In the genomic region with DNA sequence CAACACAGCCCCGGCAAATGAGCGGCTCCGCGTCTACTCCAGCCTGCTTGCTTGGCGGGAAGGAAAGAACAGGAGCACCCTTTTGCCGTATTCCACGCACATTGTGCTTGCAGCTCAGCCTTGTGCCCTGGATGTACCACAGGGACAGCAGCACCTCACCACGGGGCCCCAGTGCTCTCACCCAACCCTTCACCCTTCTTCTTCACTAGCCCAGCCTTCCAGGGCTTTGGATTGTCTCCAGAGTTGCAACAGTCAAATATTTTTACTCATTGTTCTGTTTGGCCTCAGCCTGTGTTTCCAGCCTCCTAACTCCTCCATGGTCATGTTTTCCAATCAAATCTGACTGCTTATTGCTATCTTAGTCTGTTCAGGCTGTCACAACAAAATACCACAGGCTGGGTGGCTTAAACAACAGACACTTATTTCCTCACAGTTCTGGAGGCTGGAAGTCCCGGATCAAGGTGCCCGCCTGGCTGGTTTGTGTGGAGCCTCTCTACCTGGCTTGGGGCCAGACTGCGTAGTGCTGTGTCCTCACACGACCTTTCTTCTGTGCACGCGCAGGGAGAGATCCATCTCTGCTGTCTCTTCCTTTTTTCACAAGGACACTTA, we compare ENCODE assay signal across 9 cellular contexts.
A peak's percentile ranks its signal among the peaks of the same experiment; 100 is the strongest.
DNase-seq lines count a peak whose midpoint lies in the region; ATAC-seq and TF ChIP-seq lines count a peak whose summit lies in the region.
"Had no signal": no experiment of that assay in that cellular context is flagged by ENCODE, and none has a peak within 500 bp of the region (broad histone marks: within the 10 kb centered on the region; RNA-seq: fewer than 3 reads in every experiment).

No MANE protein-coding gene starts in this region.

- no peak for ATAC-seq in GM21825 (IDR thresholded peaks at IDR 0.05; ENCODE audit: unreplicated experiment)
- ATAC-seq in stimulated activated naive CD8-positive, alpha-beta T cell treated with anti-CD3 and anti-CD28 coated beads, Interleukin-15, Interleukin-2, amounts not matched to agents 100 U/mL and 50 U/mL, for 24 hours = no peak

- H3K4me3 ChIP-seq in AG09309 (ENCODE audit: control insufficient read depth, low read depth, low read length) (no peak overlapping the region), liver (ENCODE audit: low read depth in 1 of 3, low read length in 3 of 3) (no peak overlapping the region)

- TF ChIP-seq RAD21 in liver (IDR thresholded peaks at IDR 0.05) = no peak

- H3K27me3 ChIP-seq in liver (ENCODE audit: control insufficient read depth in 4 of 4, insufficient read depth in 4 of 4, low read length in 3 of 4) = no peaks in the 10 kb centered on the region

- H3K9ac ChIP-seq in liver (ENCODE audit: low read depth in 1 of 2, low read length in 2 of 2) = no peak overlapping the region

- 51% methylated on average over 14 of the region's 14 CpGs for WGBS in liver

- no peaks in the 10 kb centered on the region for H3K36me3 ChIP-seq in liver (ENCODE audit: control insufficient read depth in 4 of 4, insufficient read depth in 3 of 4, low read depth in 1 of 4, low read length in 3 of 4)

- no peaks in the 10 kb centered on the region for H3K9me3 ChIP-seq in liver (ENCODE audit: control insufficient read depth in 4 of 4, low read length in 3 of 4)

- no peak overlapping the region for H3K27ac ChIP-seq in liver (ENCODE audit: low read depth in 1 of 2, low read length in 2 of 2)

- DNase-seq in AG09309 (ENCODE audit: low read depth) (peak; percentile 64), NCI-H1694 treated with DMSO at 0.1 percent for 48 hours (lab: John Stamatoyannopoulos, UW) (peak; percentile 79), astrocyte of the hippocampus (ENCODE audit: low read depth, low spot score) (peak; percentile 62), NCI-H1930 (lab: John Stamatoyannopoulos, UW) (no peak), UCSD-AML1 (lab: John Stamatoyannopoulos, UW; ENCODE audit: unreplicated experiment) (no peak)
- no peak for DNase-seq in stimulated activated naive CD8-positive, alpha-beta T cell treated with anti-CD3 and anti-CD28 coated beads, Interleukin-15, Interleukin-2, amounts not matched to agents 100 U/mL and 50 U/mL, for 24 hours
- DNase-seq: activated T-cell treated with anti-CD3 and anti-CD28 coated beads, Interleukin-2, amount 50 U/mL, for 1 hour had no signal

- peaks cover 5 to 9% (median 8%) of the 10 kb centered on the region in 4 donors for H3K4me1 ChIP-seq in liver (ENCODE audit: control insufficient read depth in 4 of 4, insufficient read depth in 4 of 4, low read length in 3 of 4)

- TF ChIP-seq CTCF in AG09309 (IDR thresholded peaks at IDR 0.05; ENCODE audit: control insufficient read depth, insufficient read depth, low read depth, low read length, missing control alignments) (no peak), liver (IDR thresholded peaks at IDR 0.05; ENCODE audit: low read depth, low read length, missing input control) (no peak)

TF ChIP-seq in liver, 16 proteins besides CTCF, POLR2A, EP300 and RAD21:
- TF ChIP-seq RXRA (IDR thresholded peaks at IDR 0.05) = peak; percentile 79 to 85
- no peak for TF ChIP-seq HNF4G (IDR thresholded peaks at IDR 0.05)
- TF ChIP-seq TAF1 (conservative IDR thresholded peaks at IDR 0.05) = no peak
- TF ChIP-seq, protein P1, sequence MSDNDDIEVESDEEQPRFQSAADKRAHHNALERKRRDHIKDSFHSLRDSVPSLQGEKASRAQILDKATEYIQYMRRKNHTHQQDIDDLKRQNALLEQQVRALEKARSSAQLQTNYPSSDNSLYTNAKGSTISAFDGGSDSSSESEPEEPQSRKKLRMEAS (IDR thresholded peaks at IDR 0.05) = no peak
- TF ChIP-seq SP1 (IDR thresholded peaks at IDR 0.05) = peak; percentile 17
- peak; percentile 17 for TF ChIP-seq YY1 (IDR thresholded peaks at IDR 0.05)

Comparison
In these comparisons a context has a peak if more than half of its experiments do, and no peak if none do; other contexts are left out.
1. DNase-seq: peak in AG09309 (single experiment), NCI-H1694 treated with DMSO at 0.1 percent for 48 hours (single experiment) and astrocyte of the hippocampus (single experiment); none in stimulated activated naive CD8-positive, alpha-beta T cell treated with anti-CD3 and anti-CD28 coated beads, Interleukin-15, Interleukin-2, amounts not matched to agents 100 U/mL and 50 U/mL, for 24 hours (single experiment), NCI-H1930 (0 of 2) and UCSD-AML1 (single experiment).